Comparison of ENCODE assay signal across 24 cellular contexts in the genomic region with DNA sequence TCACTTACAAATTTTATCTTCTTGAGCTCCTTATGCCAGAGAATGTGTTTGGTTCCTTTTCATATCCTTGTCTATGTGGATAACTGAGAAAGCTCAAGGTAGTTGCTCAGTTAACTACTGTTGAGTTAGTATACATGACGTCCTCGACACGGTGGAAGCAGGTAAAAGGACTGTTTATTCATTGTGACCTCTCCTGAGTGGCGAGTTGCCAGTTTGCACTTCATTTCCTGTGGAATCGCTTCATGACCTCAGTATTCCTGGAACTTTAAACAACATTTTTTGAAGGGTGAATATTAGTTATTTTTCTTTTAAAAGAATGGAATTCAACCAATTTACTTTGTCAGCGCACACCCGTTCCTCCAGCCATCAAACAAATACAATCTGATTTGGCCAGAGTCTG. TPM values are rescaled to one million over a fixed set of nuclear protein-coding genes. Genes with fewer than 3 reads are reported as not detected.
DNase-seq lines count a peak whose midpoint lies in the region; ATAC-seq, FAIRE-seq and TF ChIP-seq lines count a peak whose summit lies in the region.
"Had no signal": no experiment of that assay in that cellular context is flagged by ENCODE, and none has a peak within 500 bp of the region (broad histone marks: within the 10 kb centered on the region; RNA-seq: fewer than 3 reads in every experiment).

No MANE protein-coding gene starts in this region.

- FAIRE-seq in astrocyte (lab: Jason Lieb, UNC): no peak
- FAIRE-seq: G401.6, HTR-8/SVneo had no signal

- H3K27ac ChIP-seq in astrocyte (ENCODE audit: low read depth, low read length) (no peak overlapping the region), esophagus muscularis mucosa (replicated peaks in 1 of 4) (no peak overlapping the region), stomach (no peak overlapping the region)
- H3K27ac ChIP-seq: PC-9, SJSA1 had no signal

- no peak for TF ChIP-seq POLR2A in esophagus muscularis mucosa (IDR thresholded peaks at IDR 0.05; ENCODE audit: low read depth)
- no peak for TF ChIP-seq POLR2A in stomach (IDR thresholded peaks at IDR 0.05)

- no peak overlapping the region for H3K4me3 Mint-ChIP-seq in astrocyte (ENCODE audit: unreplicated experiment)
- H3K4me3 Mint-ChIP-seq: CD8-positive, alpha-beta memory T cell; IgD-negative memory B cell had no signal

- H3K36me3 Mint-ChIP-seq in astrocyte (ENCODE audit: low read depth, unreplicated experiment): no peaks in the 10 kb centered on the region
- H3K36me3 Mint-ChIP-seq: IgD-negative memory B cell had no signal

- no peak overlapping the region for H3K4me3 ChIP-seq in astrocyte (ENCODE audit: insufficient read depth, low read depth, low read length)
- H3K4me3 ChIP-seq in esophagus muscularis mucosa: no peak overlapping the region
- no peak overlapping the region for H3K4me3 ChIP-seq in stomach
- no peak overlapping the region for H3K4me3 ChIP-seq in foreskin fibroblast (ENCODE audit: low read depth in 1 of 2, low read length in 2 of 2)
- H3K4me3 ChIP-seq: MG63, PC-9, SJSA1 had no signal

- H3K9ac ChIP-seq in astrocyte (ENCODE audit: low read length): no peak overlapping the region

- WGBS in esophagus muscularis mucosa: 30% methylated on average over 7 of the region's 7 CpGs
- 31 to 45% (median 35%) methylated on average over 7 of the region's 7 CpGs for WGBS in stomach, 5 donors

- intact Hi-C loops in esophagus muscularis mucosa (cut with DNase I): no loop called here
- intact Hi-C loops in stomach (cut with DNase I; ENCODE audit: low total_unique reads): no loop called here

- no peak for TF ChIP-seq EP300 in esophagus muscularis mucosa (IDR thresholded peaks at IDR 0.05)
- TF ChIP-seq EP300 in stomach (IDR thresholded peaks at IDR 0.05): no peak

- H3K9me3 Mint-ChIP-seq in astrocyte (ENCODE audit: unreplicated experiment): peaks cover under 1% of the 10 kb centered on the region
- H3K9me3 Mint-ChIP-seq: CD8-positive, alpha-beta memory T cell had no signal

- H3K27me3 ChIP-seq in astrocyte (ENCODE audit: insufficient read depth, low read length) (no peaks in the 10 kb centered on the region), esophagus muscularis mucosa (no peaks in the 10 kb centered on the region), stomach (no peaks in the 10 kb centered on the region)
- H3K27me3 ChIP-seq: MG63, SJSA1 had no signal

- H3K36me3 ChIP-seq in astrocyte (ENCODE audit: insufficient read depth, low read length) (no peaks in the 10 kb centered on the region), esophagus muscularis mucosa (no peaks in the 10 kb centered on the region), stomach (no peaks in the 10 kb centered on the region)
- H3K36me3 ChIP-seq: MG63, SJSA1 had no signal

- no peak for ATAC-seq in GM21825 (IDR thresholded peaks at IDR 0.05; ENCODE audit: unreplicated experiment)

- H3K4me1 Mint-ChIP-seq in astrocyte (ENCODE audit: low read depth, unreplicated experiment): no peaks in the 10 kb centered on the region
- H3K4me1 Mint-ChIP-seq: IgD-negative memory B cell had no signal

- H2AFZ ChIP-seq in astrocyte (ENCODE audit: low read depth, low read length): no peak overlapping the region
- H2AFZ ChIP-seq: PC-9 had no signal

- H4K20me1 ChIP-seq in astrocyte (ENCODE audit: insufficient read depth, low read length): no peaks in the 10 kb centered on the region

- TF ChIP-seq CTCF in astrocyte (IDR thresholded peaks at IDR 0.05; ENCODE audit: insufficient read depth, low read depth, low read length): no peak
- TF ChIP-seq CTCF in esophagus muscularis mucosa (IDR thresholded peaks at IDR 0.05): no peak
- TF ChIP-seq CTCF in stomach (IDR thresholded peaks at IDR 0.05): no peak
- no peak for TF ChIP-seq CTCF in foreskin fibroblast (IDR thresholded peaks at IDR 0.05; ENCODE audit: low read depth, low read length)

- H3K27me3 Mint-ChIP-seq in astrocyte (ENCODE audit: low read depth, unreplicated experiment): no peaks in the 10 kb centered on the region
- H3K27me3 Mint-ChIP-seq: CD8-positive, alpha-beta memory T cell had no signal

- H3K4me1 ChIP-seq in astrocyte (ENCODE audit: insufficient read depth, low read length) (peaks cover 4% of the 10 kb centered on the region), esophagus muscularis mucosa (no peaks in the 10 kb centered on the region), stomach (no peaks in the 10 kb centered on the region)
- H3K4me1 ChIP-seq: SJSA1 had no signal

- H3K79me2 ChIP-seq in astrocyte (ENCODE audit: insufficient read depth, low read length): no peaks in the 10 kb centered on the region

- no peak overlapping the region for H3K27ac Mint-ChIP-seq in astrocyte (ENCODE audit: unreplicated experiment)
- H3K27ac Mint-ChIP-seq: CD8-positive, alpha-beta memory T cell; IgD-negative memory B cell had no signal

- H3K9me3 ChIP-seq in astrocyte (ENCODE audit: insufficient read depth, low read depth, low read length): no peaks in the 10 kb centered on the region
- no peaks in the 10 kb centered on the region for H3K9me3 ChIP-seq in esophagus muscularis mucosa
- H3K9me3 ChIP-seq in stomach: no peaks in the 10 kb centered on the region
- H3K9me3 ChIP-seq: MG63, SJSA1 had no signal

- H3K4me2 ChIP-seq in astrocyte (ENCODE audit: low read length): no peak overlapping the region
- H3K4me2 ChIP-seq: PC-9 had no signal

- peak; percentile 19 for DNase-seq in H4 (ENCODE audit: low spot score)
- DNase-seq in astrocyte (ENCODE audit: low read depth): peak; percentile 11
- DNase-seq in esophagus muscularis mucosa (ENCODE audit: extremely low spot score): peak; percentile 87
- DNase-seq in stomach: peak; percentile 39
- DNase-seq in foreskin fibroblast: no peak
- no peak for DNase-seq in NCI-H146 (lab: John Stamatoyannopoulos, UW)
- DNase-seq: ACHN; C1 segment of cervical spinal cord; CD8-positive, alpha-beta memory T cell; DMS79; GOT3; Karpas-422; MG63; NCI-H1048; NCI-H2029; NCI-H2171 treated with DMSO at 0.1 percent for 48 hours; NCI-H446 treated with DMSO at 0.1 percent for 48 hours; NCI-H774; PC-9 had no signal

RNA-seq across cellular contexts. Expression of a gene that starts 1.2 kb away (rescaled TPM):
- 0.35 and 1.8 TPM in 2 replicates for total RNA-seq in H4 (2014; rRNA removed; shearing (Covaris generic))
- total RNA-seq in astrocyte (0.72 and 1.1 TPM in 2 replicates), esophagus muscularis mucosa (1 to 10 TPM; 2.8 to 4.3 (median 3.1) TPM), stomach (1 to 10 TPM; 1.2 to 9.0 (median 3.6) TPM)
- polyA plus RNA-seq in stomach: 10 to 100 TPM in 2 of 3 donors, 1 to 10 TPM in 1; 1.4 to 20.9 (median 12.8) TPM
- polyA plus RNA-seq: IgD-negative memory B cell had no signal

Comparison
In these comparisons a context has a peak if more than half of its experiments do, and no peak if none do; other contexts are left out.
1. DNase-seq: peak in H4 (single experiment), astrocyte (single experiment), esophagus muscularis mucosa (single experiment) and stomach (single experiment); none in foreskin fibroblast (0 of 2) and NCI-H146 (single experiment).